8 cellular contexts compared by ENCODE assay signal in genomic region chr6:21588812-21589811, GRCh38. TPM values are rescaled to one million over a fixed set of nuclear protein-coding genes. Genes with fewer than 3 reads are reported as not detected.
DNase-seq lines count a peak whose midpoint lies in the region; ATAC-seq, FAIRE-seq and TF ChIP-seq lines count a peak whose summit lies in the region.

No MANE protein-coding gene starts in this region.

- peak overlapping the region; percentile 98 for H2AFZ ChIP-seq in MM.1S (ENCODE audit: low read length)

- in situ Hi-C loops in HAP-1 (cut with MboI; ENCODE audit: low sequenced_read_pairs): loop anchor here (5.0 to 25.0 kb wide), 3 partner anchors 627 to 1022 kb away; no protein-coding TSS in a partner anchor

- H3K9ac ChIP-seq in MM.1S (ENCODE audit: low read length): peak overlapping the region; percentile 49; the same call in 1 of the 2 replicates

- peak overlapping the region; percentile 85 for H3K4me2 ChIP-seq in MM.1S (ENCODE audit: low read depth, low read length)

- H4K20me1 ChIP-seq in MM.1S (ENCODE audit: insufficient read depth, low read length): no peaks in the 10 kb centered on the region

- FAIRE-seq in frontal cortex (lab: Jason Lieb, UNC): no peak

- H3K36me3 ChIP-seq in HAP-1 (replicated peaks) (no peaks in the 10 kb centered on the region), MM.1S (replicated peaks; ENCODE audit: insufficient read depth, low read length) (no peaks in the 10 kb centered on the region), neutrophil (no peaks in the 10 kb centered on the region), thoracic aorta (no peaks in the 10 kb centered on the region)

- no peaks in the 10 kb centered on the region for H3K9me3 ChIP-seq in HAP-1
- no peaks in the 10 kb centered on the region for H3K9me3 ChIP-seq in MM.1S (replicated peaks; ENCODE audit: insufficient read depth, low read length)
- no peaks in the 10 kb centered on the region for H3K9me3 ChIP-seq in neutrophil
- no peaks in the 10 kb centered on the region for H3K9me3 ChIP-seq in thoracic aorta

- H3K79me2 ChIP-seq in MM.1S (ENCODE audit: low read length): no peaks in the 10 kb centered on the region

- H3F3A ChIP-seq in MM.1S (ENCODE audit: insufficient read depth, low read length): peaks cover 25% of the 10 kb centered on the region

- DNase-seq in GM04504 (ENCODE audit: low read depth) (peak; percentile 63), HAP-1 (ENCODE audit: low spot score in 2 of 2) (peak; percentile 77 to 93), MM.1S (peak; percentile 84), SIG-M5 (lab: John Stamatoyannopoulos, UW) (peak; percentile 35), frontal cortex (ENCODE audit: low spot score in 2 of 2) (peak; percentile 63 to 71), thoracic aorta (ENCODE audit: low spot score) (peak; percentile 31)
- DNase-seq in activated naive CD4-positive, alpha-beta T cell (lab: John Stamatoyannopoulos, UW): peak; percentile 24 to 77 (median 54)

- ATAC-seq in thoracic aorta (ENCODE audit: insufficient number of reproducible peaks, low FRiP score, low read depth): peak; percentile 28

- H3K4me3 ChIP-seq in HAP-1 (peak overlapping the region; percentile 44), MM.1S (ENCODE audit: low read length) (peak overlapping the region; percentile 83), neutrophil (ENCODE audit: low read depth in 1 of 2, low read length in 1 of 2) (peak overlapping the region; percentile 68 to 80), thoracic aorta (peak overlapping the region; percentile 93)

- TF ChIP-seq CTCF in MM.1S (IDR thresholded peaks at IDR 0.05; ENCODE audit: low read length) (peak; percentile 84), neutrophil (IDR thresholded peaks at IDR 0.05) (peak; percentile 64), thoracic aorta (IDR thresholded peaks at IDR 0.05) (peak; percentile 93)

- peak overlapping the region; percentile 57; the same call in 1 of the 2 replicates for H3K27ac ChIP-seq in MM.1S (ENCODE audit: low read length)
- no peak overlapping the region for H3K27ac ChIP-seq in neutrophil
- peak overlapping the region; percentile 71 to 74 for H3K27ac ChIP-seq in thoracic aorta

- H3K27me3 ChIP-seq in HAP-1 (ENCODE audit: low read depth): no peaks in the 10 kb centered on the region
- H3K27me3 ChIP-seq in MM.1S (replicated peaks; ENCODE audit: insufficient read depth, low read length): 0 out of 2 replicates have a peak, but pooled peaks cover 3% of the 10 kb centered on the region
- H3K27me3 ChIP-seq in neutrophil: peaks cover 78% of the 10 kb centered on the region
- H3K27me3 ChIP-seq in thoracic aorta (replicated peaks; ENCODE audit: insufficient read depth): no peaks in the 10 kb centered on the region

- H3K9me2 ChIP-seq in MM.1S (replicated peaks; ENCODE audit: insufficient read depth, low read length): no peaks in the 10 kb centered on the region

- H3K4me1 ChIP-seq in HAP-1 (peaks cover 10% of the 10 kb centered on the region), MM.1S (ENCODE audit: low read length) (peaks cover 3% of the 10 kb centered on the region; the same call in 1 of the 2 replicates), neutrophil (ENCODE audit: control insufficient read depth in 1 of 2, insufficient read depth in 1 of 2, low read depth in 1 of 2, low read length in 1 of 2) (peaks cover 31 to 37% of the 10 kb centered on the region in 2 experiments), thoracic aorta (ENCODE audit: control insufficient read depth in 1 of 2, low read depth in 2 of 2) (peaks cover 5 to 21% of the 10 kb centered on the region in 2 donors)

RNA-seq across cellular contexts. Expression of gene SOX4, which starts 4.4 kb away (rescaled TPM):
- total RNA-seq in frontal cortex (418 TPM), thoracic aorta (10 to 100 TPM in 1 of 2 donors, 1 to 10 TPM in 1; 5.6 to 22.1 TPM)

Comparison
In these comparisons a context has a peak if more than half of its experiments do, and no peak if none do; other contexts are left out.
1. DNase-seq: peak in every context shown above with its lines; median percentile 85 in HAP-1; 84 in MM.1S; 67 in frontal cortex; 63 in GM04504; 54 in activated naive CD4-positive, alpha-beta T cell; 35 in SIG-M5; 31 in thoracic aorta.
2. RNA of gene SOX4, which starts 4.4 kb away (total RNA-seq): 418 TPM in frontal cortex (single experiment); 5.6 to 22.1 TPM in thoracic aorta; every median in the first group is over 10 times any median in the second.
3. Peak in every context shown above with its lines, with median percentiles within 50 percentile points of each other: H3K4me3 ChIP-seq and CTCF ChIP-seq.